Comparison of ENCODE assay signal across 21 cellular contexts in the genomic region with DNA sequence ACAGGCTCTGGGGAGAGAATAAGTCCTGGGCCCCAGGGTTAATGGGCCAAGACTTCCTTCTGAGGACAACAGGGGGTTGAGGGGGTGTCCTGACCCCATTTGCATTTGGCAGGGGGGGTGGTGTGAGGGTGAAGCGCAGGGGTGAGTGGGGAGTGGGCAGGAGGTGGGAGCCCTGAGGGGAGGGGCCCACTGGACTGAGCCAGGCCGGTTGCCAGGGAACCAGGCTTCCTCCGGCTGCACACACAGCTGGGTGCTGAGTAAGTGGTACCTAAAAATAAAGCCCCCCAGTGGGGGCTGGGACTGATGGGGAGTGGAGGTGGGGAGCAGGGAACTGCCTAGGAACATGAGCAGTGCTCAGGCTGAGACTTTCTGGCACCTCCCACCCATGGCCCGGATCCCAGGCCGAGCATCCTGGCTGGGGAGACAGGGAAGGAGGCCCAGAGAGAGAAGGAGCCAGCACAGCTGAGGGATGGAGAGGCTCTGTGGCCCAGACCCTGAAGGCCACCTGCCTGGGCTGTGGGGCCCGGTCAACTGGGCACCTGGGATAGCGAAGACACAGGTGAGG. TPM values are rescaled to one million over a fixed set of nuclear protein-coding genes. Genes with fewer than 3 reads are reported as not detected.
A peak's percentile ranks its signal among the peaks of the same experiment; 100 is the strongest.
DNase-seq lines count a peak whose midpoint lies in the region; TF ChIP-seq lines count a peak whose summit lies in the region.
"Had no signal": no experiment of that assay in that cellular context is flagged by ENCODE, and none has a peak within 500 bp of the region (broad histone marks: within the 10 kb centered on the region; RNA-seq: fewer than 3 reads in every experiment).

No MANE protein-coding gene starts in this region.

- no peak overlapping the region for H3K4me3 Mint-ChIP-seq in chondrocyte (ENCODE audit: unreplicated experiment)

- WGBS in testis, 2 donors = 40 to 53% methylated on average over 7 of the region's 7 CpGs

- no peak for TF ChIP-seq POLR2A in testis (IDR thresholded peaks at IDR 0.05)

- peaks cover 4% of the 10 kb centered on the region for H3K27me3 Mint-ChIP-seq in chondrocyte (ENCODE audit: low read depth)

- intact Hi-C loops in left ventricle myocardium inferior (cut with micrococcal nuclease) (loop anchor here (10.0 kb wide), 1 partner anchor 61 kb away; no protein-coding TSS in a partner anchor), cardiac septum (cut with DNase I) (no loop called here), testis (cut with DNase I; ENCODE audit: low total_unique reads) (no loop called here), ascending aorta (cut with DNase I) (no loop called here)

- H3K36me3 ChIP-seq in left ventricle myocardium inferior (no peaks in the 10 kb centered on the region), testis (ENCODE audit: low read depth, missing control alignments) (no peaks in the 10 kb centered on the region), ascending aorta (no peaks in the 10 kb centered on the region)
- H3K36me3 ChIP-seq: heart right ventricle, SJSA1 had no signal

- no peaks in the 10 kb centered on the region for H3K9me3 Mint-ChIP-seq in chondrocyte (ENCODE audit: low read depth)

- no peak overlapping the region for H3K27ac Mint-ChIP-seq in chondrocyte (ENCODE audit: unreplicated experiment)

- no peak overlapping the region for H3K27ac ChIP-seq in left ventricle myocardium inferior (replicated peaks)
- H3K27ac ChIP-seq in testis = no peak overlapping the region
- H3K27ac ChIP-seq in ascending aorta = no peak overlapping the region
- H3K27ac ChIP-seq: heart right ventricle, HL-60, parathyroid adenoma, SJSA1 had no signal

- peaks cover 18% of the 10 kb centered on the region for H3K4me1 ChIP-seq in left ventricle myocardium inferior
- no peaks in the 10 kb centered on the region for H3K4me1 ChIP-seq in testis
- H3K4me1 ChIP-seq in ascending aorta = no peaks in the 10 kb centered on the region
- H3K4me1 ChIP-seq: parathyroid adenoma, SJSA1 had no signal

- no peaks in the 10 kb centered on the region for H3K4me1 Mint-ChIP-seq in chondrocyte (ENCODE audit: low read depth)

- H3K9me3 ChIP-seq in left ventricle myocardium inferior (replicated peaks) (no peaks in the 10 kb centered on the region), testis (no peaks in the 10 kb centered on the region), ascending aorta (no peaks in the 10 kb centered on the region)
- H3K9me3 ChIP-seq: heart right ventricle, SJSA1 had no signal

- H3K4me3 ChIP-seq in left ventricle myocardium inferior (no peak overlapping the region), testis (no peak overlapping the region), ascending aorta (no peak overlapping the region)
- H3K4me3 ChIP-seq: heart right ventricle, K562, SJSA1 had no signal

- peak; percentile 24 for DNase-seq in left ventricle myocardium inferior
- no peak for DNase-seq in cardiac septum (ENCODE audit: low spot score)
- peak; percentile 64 for DNase-seq in chondrocyte (ENCODE audit: low spot score)
- peak; percentile 69 for DNase-seq in middle frontal gyrus (ENCODE audit: extremely low spot score, low spot score)
- DNase-seq in testis = peak; percentile 59
- no peak for DNase-seq in ascending aorta (ENCODE audit: low spot score in 2 of 2)
- DNase-seq in NOMO-1 treated with DMSO at 0.1 percent for 48 hours (lab: John Stamatoyannopoulos, UW; ENCODE audit: unreplicated experiment) = no peak
- no peak for DNase-seq in OCI-M1 (lab: John Stamatoyannopoulos, UW)
- DNase-seq: activated CD4-positive, alpha-beta T cell treated with anti-CD3 and anti-CD28 coated beads for 1 hour; activated CD8-positive, alpha-beta memory T cell treated with anti-CD3 and anti-CD28 coated beads, Interleukin-2, amount 50 U/mL, for 4 hours; activated naive CD4-positive, alpha-beta T cell; Calu3; dermis blood vessel endothelial cell; GOT3; NCI-H1048; NCI-H446 treated with DMSO at 0.1 percent for 48 hours had no signal

- H3K36me3 Mint-ChIP-seq in chondrocyte (ENCODE audit: low read depth) = peaks cover 1% of the 10 kb centered on the region

- TF ChIP-seq CTCF in left ventricle myocardium inferior (IDR thresholded peaks at IDR 0.05; ENCODE audit: borderline replicate concordance) (no peak), chondrocyte (IDR thresholded peaks at IDR 0.05) (no peak), testis (IDR thresholded peaks at IDR 0.05) (no peak), ascending aorta (IDR thresholded peaks at IDR 0.05) (no peak)

- H3K27me3 ChIP-seq in left ventricle myocardium inferior (ENCODE audit: low read depth) (no peaks in the 10 kb centered on the region), testis (no peaks in the 10 kb centered on the region), ascending aorta (no peaks in the 10 kb centered on the region)
- H3K27me3 ChIP-seq: heart right ventricle, SJSA1 had no signal

RNA-seq across cellular contexts. Expression of gene RASD1, which starts 7.5 kb away (rescaled TPM):
- total RNA-seq in left ventricle myocardium inferior (25.4 TPM), cardiac septum (4.4 TPM), chondrocyte (0.31 to 0.72 TPM (median 0.42 TPM) in 3 replicates), testis (100 to 1,000 TPM in 1 of 2 donors, 10 to 100 TPM in 1; 99.7 to 129 TPM), ascending aorta (293 TPM)
- polyA plus RNA-seq in testis (ENCODE audit: insufficient read depth, low read depth, low replicate concordance) = 50.1 TPM
- total RNA-seq: Calu3 had no signal
- polyA plus RNA-seq: K562 had no signal

RNA-seq across cellular contexts. Expression of gene MED9, which starts 26.8 kb away (rescaled TPM):
- 34.1 TPM for total RNA-seq in left ventricle myocardium inferior
- total RNA-seq in cardiac septum = 30.5 TPM
- total RNA-seq in chondrocyte = 6.7 to 7.9 TPM (median 7.9 TPM) in 3 replicates
- 10 to 100 TPM; 35.9 to 42.6 TPM for total RNA-seq in testis
- 18.8 TPM for polyA plus RNA-seq in testis (ENCODE audit: insufficient read depth, low read depth, low replicate concordance)
- 16.9 TPM for total RNA-seq in ascending aorta

Comparison
In these comparisons a context has a peak if more than half of its experiments do, and no peak if none do; other contexts are left out.
1. DNase-seq: peak in left ventricle myocardium inferior (single experiment), chondrocyte (single experiment), middle frontal gyrus (single experiment) and testis (single experiment); none in cardiac septum (single experiment), ascending aorta (0 of 2), NOMO-1 treated with DMSO at 0.1 percent for 48 hours (single experiment) and OCI-M1 (single experiment).